Comparison of ENCODE assay signal across 11 cellular contexts in the genomic region with DNA sequence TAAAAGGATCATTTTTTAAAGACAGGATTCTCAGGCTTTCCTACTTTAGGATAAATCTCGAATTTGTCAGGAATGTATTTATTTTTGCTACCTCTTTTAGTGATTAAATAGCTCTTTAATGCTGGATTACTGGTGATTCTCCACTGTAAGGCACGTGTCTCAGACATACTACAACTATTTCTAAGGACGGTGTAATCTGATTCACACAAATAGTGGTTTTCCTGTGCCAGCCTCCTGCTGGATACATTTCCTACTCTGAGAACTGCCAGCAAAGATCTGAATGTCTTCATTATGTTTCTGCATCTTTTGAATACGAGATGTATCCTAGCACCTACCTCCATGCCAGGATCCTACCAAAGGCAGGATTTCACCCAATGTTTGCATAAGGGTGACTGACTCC.
DNase-seq lines count a peak whose midpoint lies in the region; ATAC-seq and TF ChIP-seq lines count a peak whose summit lies in the region.
"Had no signal": no experiment of that assay in that cellular context is flagged by ENCODE, and none has a peak within 500 bp of the region (broad histone marks: within the 10 kb centered on the region; RNA-seq: fewer than 3 reads in every experiment).

No MANE protein-coding gene starts in this region.

- peaks cover 8% of the 10 kb centered on the region for H3K4me1 ChIP-seq in upper lobe of right lung

- H3K27ac ChIP-seq in upper lobe of right lung: no peak overlapping the region

- no peak for TF ChIP-seq CTCF in upper lobe of right lung (IDR thresholded peaks at IDR 0.05)

- H3K27me3 ChIP-seq in upper lobe of right lung: no peaks in the 10 kb centered on the region

- peak overlapping the region; percentile 29 for H3K4me3 ChIP-seq in upper lobe of right lung

- no peak overlapping the region for H3K27ac Mint-ChIP-seq in central memory CD8-positive, alpha-beta T cell (ENCODE audit: low read depth)

- H3K27me3 Mint-ChIP-seq in central memory CD8-positive, alpha-beta T cell: peaks cover 85% of the 10 kb centered on the region

- peaks cover 7% of the 10 kb centered on the region for H3K4me1 Mint-ChIP-seq in central memory CD8-positive, alpha-beta T cell

- no peaks in the 10 kb centered on the region for H3K9me3 Mint-ChIP-seq in central memory CD8-positive, alpha-beta T cell

- H3K4me3 Mint-ChIP-seq in central memory CD8-positive, alpha-beta T cell: peak overlapping the region; percentile 46

- peaks cover 64% of the 10 kb centered on the region for H3K36me3 ChIP-seq in upper lobe of right lung

- no peaks in the 10 kb centered on the region for H3K9me3 ChIP-seq in upper lobe of right lung

- no peak for DNase-seq in left ventricle myocardium superior
- DNase-seq in Right ventricle myocardium inferior (ENCODE audit: missing footprints): no peak
- no peak for DNase-seq in central memory CD8-positive, alpha-beta T cell (ENCODE audit: low spot score in 2 of 2)
- no peak for DNase-seq in upper lobe of right lung
- no peak for DNase-seq in nucleus accumbens (lab: John Stamatoyannopoulos, UW)
- no peak for DNase-seq in NOMO-1 treated with dmso at 0.1 percent for 144 hours (lab: John Stamatoyannopoulos, UW; ENCODE audit: unreplicated experiment)
- no peak for DNase-seq in globus pallidus (ENCODE audit: low spot score)
- DNase-seq: cerebellar nuclear complex, GOT3, NCI-H2081 treated with DMSO at 0.1 percent for 48 hours had no signal

- ATAC-seq in left ventricle myocardium superior: peak; percentile 9
- ATAC-seq in Right ventricle myocardium inferior: no peak
- ATAC-seq in HG03139 (IDR thresholded peaks at IDR 0.05; ENCODE audit: unreplicated experiment): peak; percentile 2
- no peak for ATAC-seq in central memory CD8-positive, alpha-beta T cell (replicated peaks; ENCODE audit: extremely low read depth, poor library complexity, severe bottlenecking)
- no peak for ATAC-seq in upper lobe of right lung

- H3K36me3 Mint-ChIP-seq in central memory CD8-positive, alpha-beta T cell (ENCODE audit: insufficient read depth): peaks cover 2% of the 10 kb centered on the region

- intact Hi-C loops in left ventricle myocardium superior (cut with micrococcal nuclease) (no loop called here), Right ventricle myocardium inferior (cut with DNase I) (no loop called here), upper lobe of right lung (cut with DNase I) (no loop called here)

Comparison
In these comparisons a context has a peak if more than half of its experiments do, and no peak if none do; other contexts are left out.
1. ATAC-seq: peak in left ventricle myocardium superior (single experiment) and HG03139 (single experiment); none in Right ventricle myocardium inferior (single experiment), central memory CD8-positive, alpha-beta T cell (single experiment) and upper lobe of right lung (single experiment).